In genomic region chr15:87034886-87035285, GRCh38 we compare ENCODE assay signal across 29 cellular contexts.
"Had no signal": no experiment of that assay in that cellular context is flagged by ENCODE, and none has a peak within 500 bp of the region (broad histone marks: within the 10 kb centered on the region; RNA-seq: fewer than 3 reads in every experiment).

No MANE protein-coding gene starts in this region.

- DNase-seq: hippocampal formation; left colon; left lung; lower lobe of right lung; mammary epithelial cell; mesenchymal stem cell; naive thymus-derived CD8-positive, alpha-beta T cell; nephron progenitor cell; occipital lobe; posterior cingulate gyrus; retina; right cardiac atrium; spleen; stimulated activated CD4-positive, alpha-beta T cell treated with anti-CD3 and anti-CD28 coated beads, Interleukin-4, amount 100 ng/mL, for 24 hours; stimulated activated naive CD4-positive, alpha-beta T cell; tibial artery; trophoblast cell; upper lobe of right lung had no signal

- H3K4me1 ChIP-seq: left lung, lower lobe of right lung, prostate gland, spleen, suprapubic skin, tibial artery, upper lobe of right lung had no signal

- ATAC-seq: left colon; left lung; lower lobe of right lung; naive thymus-derived CD8-positive, alpha-beta T cell; right cardiac atrium; sciatic nerve; stimulated activated effector memory CD8-positive, alpha-beta T cell treated with anti-CD3 and anti-CD28 coated beads, Interleukin-12 subunit alpha, Interleukin-12 subunit beta, amount 100 ng/mL, for 72 hours; upper lobe of right lung had no signal

- H3K4me1 Mint-ChIP-seq: naive thymus-derived CD8-positive, alpha-beta T cell; stimulated activated effector memory CD8-positive, alpha-beta T cell treated with anti-CD3 and anti-CD28 coated beads, Interleukin-12 subunit alpha, Interleukin-12 subunit beta, amount 100 ng/mL, for 72 hours had no signal

- H3K27me3 ChIP-seq: left lung, neural progenitor cell, neutrophil, spleen, suprapubic skin, upper lobe of right lung had no signal

- FAIRE-seq: keratinocyte, urothelium cell line had no signal

- H3K4me3 Mint-ChIP-seq: naive thymus-derived CD8-positive, alpha-beta T cell; nephron progenitor cell; neural progenitor cell; stimulated activated effector memory CD8-positive, alpha-beta T cell treated with anti-CD3 and anti-CD28 coated beads, Interleukin-12 subunit alpha, Interleukin-12 subunit beta, amount 100 ng/mL, for 72 hours; stimulated activated naive CD8-positive, alpha-beta T cell treated with anti-CD3 and anti-CD28 coated beads, Interleukin-15, Interleukin-2, amounts not matched to agents 100 ng/mL and 50 ng/mL, for 24 hours had no signal

- H3K27ac Mint-ChIP-seq: naive thymus-derived CD8-positive, alpha-beta T cell; nephron progenitor cell; neural progenitor cell; stimulated activated effector memory CD8-positive, alpha-beta T cell treated with anti-CD3 and anti-CD28 coated beads, Interleukin-12 subunit alpha, Interleukin-12 subunit beta, amount 100 ng/mL, for 72 hours; stimulated activated naive CD8-positive, alpha-beta T cell treated with anti-CD3 and anti-CD28 coated beads, Interleukin-15, Interleukin-2, amounts not matched to agents 100 ng/mL and 50 ng/mL, for 24 hours had no signal

- H3K36me3 ChIP-seq: left lung, lower lobe of right lung, neural progenitor cell, neutrophil, prostate gland, spleen, suprapubic skin, thoracic aorta, tibial artery, upper lobe of right lung had no signal

- H3K9me3 Mint-ChIP-seq: nephron progenitor cell; neural progenitor cell; stimulated activated effector memory CD8-positive, alpha-beta T cell treated with anti-CD3 and anti-CD28 coated beads, Interleukin-12 subunit alpha, Interleukin-12 subunit beta, amount 100 ng/mL, for 72 hours; stimulated activated naive CD8-positive, alpha-beta T cell treated with anti-CD3 and anti-CD28 coated beads, Interleukin-15, Interleukin-2, amounts not matched to agents 100 ng/mL and 50 ng/mL, for 24 hours had no signal

- H3K27ac ChIP-seq: left lung, lower lobe of right lung, neural progenitor cell, neutrophil, prostate gland, skin epidermis, spleen, suprapubic skin, thoracic aorta, tibial artery, upper lobe of right lung had no signal

- H3K9me3 ChIP-seq: left lung, lower lobe of right lung, neutrophil, prostate gland, spleen, suprapubic skin, thoracic aorta, tibial artery, upper lobe of right lung had no signal

- H3K36me3 Mint-ChIP-seq: naive thymus-derived CD8-positive, alpha-beta T cell; neural progenitor cell; stimulated activated effector memory CD8-positive, alpha-beta T cell treated with anti-CD3 and anti-CD28 coated beads, Interleukin-12 subunit alpha, Interleukin-12 subunit beta, amount 100 ng/mL, for 72 hours had no signal

- H3K4me3 ChIP-seq: left lung, lower lobe of right lung, neural progenitor cell, prostate gland, skin epidermis, spleen, suprapubic skin, thoracic aorta, tibial artery, upper lobe of right lung had no signal
